1 cellular context compared by ENCODE assay signal in genomic region chr2:178476477-178476876, GRCh38.
TF ChIP-seq lines count a peak whose summit lies in the region.

No MANE protein-coding gene starts in this region.

TF ChIP-seq in HEK293, 187 proteins besides CTCF, POLR2A, EP300 and RAD21 (continued from another document):
- TF ChIP-seq ZNF146 (tag by site-specific recombination; IDR thresholded peaks at IDR 0.05) = peak; percentile 94
